In genomic region chr6:162153991-162154390, GRCh38 we compare ENCODE assay signal across 20 cellular contexts.
DNase-seq lines count a peak whose midpoint lies in the region; ATAC-seq and TF ChIP-seq lines count a peak whose summit lies in the region.
"Had no signal": no experiment of that assay in that cellular context is flagged by ENCODE, and none has a peak within 500 bp of the region (broad histone marks: within the 10 kb centered on the region; RNA-seq: fewer than 3 reads in every experiment).

No MANE protein-coding gene starts in this region.

- peaks cover 3% of the 10 kb centered on the region for H3K9me3 Mint-ChIP-seq in activated CD4-positive, alpha-beta T cell treated with anti-CD3 and anti-CD28 coated beads, Interleukin-2, amount 10 ng/mL, durations not matched to agents 24 days and 14 days

- H3K36me3 ChIP-seq in MM.1S (replicated peaks; ENCODE audit: insufficient read depth, low read length) (no peaks in the 10 kb centered on the region), upper lobe of right lung (no peaks in the 10 kb centered on the region)

- TF ChIP-seq CTCF in MM.1S (IDR thresholded peaks at IDR 0.05; ENCODE audit: low read length) = no peak
- no peak for TF ChIP-seq CTCF in upper lobe of right lung (IDR thresholded peaks at IDR 0.05)

- H3K36me3 Mint-ChIP-seq in activated CD4-positive, alpha-beta T cell treated with anti-CD3 and anti-CD28 coated beads, Interleukin-2, amount 10 ng/mL, durations not matched to agents 24 days and 14 days (ENCODE audit: low read depth) = no peaks in the 10 kb centered on the region
- H3K36me3 Mint-ChIP-seq: CD4-positive, alpha-beta memory T cell had no signal

- H3K4me2 ChIP-seq in MM.1S (ENCODE audit: low read depth, low read length) = peak overlapping the region; percentile 34; the same call in 1 of the 2 replicates

- no peak overlapping the region for H3K4me3 Mint-ChIP-seq in activated CD4-positive, alpha-beta T cell treated with anti-CD3 and anti-CD28 coated beads, Interleukin-2, amount 10 ng/mL, durations not matched to agents 24 days and 14 days
- H3K4me3 Mint-ChIP-seq: B cell; CD4-positive, alpha-beta memory T cell; HFFc6; IgD-negative memory B cell had no signal

- H4K20me1 ChIP-seq in MM.1S (ENCODE audit: insufficient read depth, low read length) = no peaks in the 10 kb centered on the region

- H3K27ac ChIP-seq in MM.1S (ENCODE audit: low read length) = peak overlapping the region; percentile 83
- no peak overlapping the region for H3K27ac ChIP-seq in upper lobe of right lung
- H3K27ac ChIP-seq: C4-2B had no signal

- H3K4me3 ChIP-seq in MM.1S (ENCODE audit: low read length) = no peak overlapping the region
- H3K4me3 ChIP-seq in upper lobe of right lung = no peak overlapping the region

- H3K9me3 ChIP-seq in MM.1S (replicated peaks; ENCODE audit: insufficient read depth, low read length) (no peaks in the 10 kb centered on the region), upper lobe of right lung (no peaks in the 10 kb centered on the region)

- no peaks in the 10 kb centered on the region for H3K79me2 ChIP-seq in MM.1S (ENCODE audit: low read length)

- H2AFZ ChIP-seq in MM.1S (ENCODE audit: low read length) = no peak overlapping the region

- peaks cover 4% of the 10 kb centered on the region for H3K4me1 Mint-ChIP-seq in activated CD4-positive, alpha-beta T cell treated with anti-CD3 and anti-CD28 coated beads, Interleukin-2, amount 10 ng/mL, durations not matched to agents 24 days and 14 days

- H3K4me1 ChIP-seq in MM.1S (ENCODE audit: low read length) (peaks cover 53% of the 10 kb centered on the region), upper lobe of right lung (peaks cover 6% of the 10 kb centered on the region)

- H3F3A ChIP-seq in MM.1S (ENCODE audit: insufficient read depth, low read length) = peaks cover 14% of the 10 kb centered on the region

- H3K27me3 ChIP-seq in MM.1S (replicated peaks; ENCODE audit: insufficient read depth, low read length) (no peaks in the 10 kb centered on the region), upper lobe of right lung (no peaks in the 10 kb centered on the region)

- H3K9ac ChIP-seq in MM.1S (ENCODE audit: low read length) = peak overlapping the region; percentile 21; the same call in 1 of the 2 replicates

- no peaks in the 10 kb centered on the region for H3K9me2 ChIP-seq in MM.1S (replicated peaks; ENCODE audit: insufficient read depth, low read length)

- intact Hi-C loops in activated CD4-positive, alpha-beta T cell treated with anti-CD3 and anti-CD28 coated beads, Interleukin-2, amount 10 ng/mL, durations not matched to agents 24 days and 14 days (cut with micrococcal nuclease) = no loop called here
- intact Hi-C loops in upper lobe of right lung (cut with DNase I) = no loop called here

- H3K27ac Mint-ChIP-seq in activated CD4-positive, alpha-beta T cell treated with anti-CD3 and anti-CD28 coated beads, Interleukin-2, amount 10 ng/mL, durations not matched to agents 24 days and 14 days = no peak overlapping the region
- H3K27ac Mint-ChIP-seq: B cell; CD4-positive, alpha-beta memory T cell; HFFc6; IgD-negative memory B cell had no signal

- H3K27me3 Mint-ChIP-seq in activated CD4-positive, alpha-beta T cell treated with anti-CD3 and anti-CD28 coated beads, Interleukin-2, amount 10 ng/mL, durations not matched to agents 24 days and 14 days = no peaks in the 10 kb centered on the region
- H3K27me3 Mint-ChIP-seq: B cell; CD4-positive, alpha-beta memory T cell; IgD-negative memory B cell had no signal

- DNase-seq in activated CD4-positive, alpha-beta T cell treated with anti-CD3 and anti-CD28 coated beads, Interleukin-2, amount 10 ng/mL, durations not matched to agents 24 days and 14 days = peak; percentile 18
- no peak for DNase-seq in activated CD4-positive, alpha-beta T cell treated with anti-CD3 and anti-CD28 coated beads for 4 hours
- DNase-seq in MM.1S = peak; percentile 68
- peak; percentile 47 for DNase-seq in medulla oblongata (ENCODE audit: extremely low spot score)
- DNase-seq in upper lobe of right lung = no peak
- no peak for DNase-seq in NCI-H1417 (lab: John Stamatoyannopoulos, UW)
- DNase-seq in islet precursor cell = no peak
- no peak for DNase-seq in activated effector memory CD4-positive, alpha-beta T cell treated with Interleukin-2 at 50 U/mL for 16 hours
- DNase-seq: 8988T; CD4-positive, alpha-beta memory T cell; DMS153; DMS79; GDM1; GOT3; H7; HFFc6 had no signal

- ATAC-seq in upper lobe of right lung = peak; percentile 86
- ATAC-seq: HCT116 had no signal

Comparison
In these comparisons a context has a peak if more than half of its experiments do, and no peak if none do; other contexts are left out.
1. DNase-seq: peak in activated CD4-positive, alpha-beta T cell treated with anti-CD3 and anti-CD28 coated beads, Interleukin-2, amount 10 ng/mL, durations not matched to agents 24 days and 14 days (single experiment), MM.1S (single experiment) and medulla oblongata (single experiment); none in activated CD4-positive, alpha-beta T cell treated with anti-CD3 and anti-CD28 coated beads for 4 hours (0 of 2), upper lobe of right lung (single experiment), NCI-H1417 (0 of 3), islet precursor cell (single experiment) and activated effector memory CD4-positive, alpha-beta T cell treated with Interleukin-2 at 50 U/mL for 16 hours (single experiment).